Comparison of ENCODE assay signal across 24 cellular contexts in the genomic region with DNA sequence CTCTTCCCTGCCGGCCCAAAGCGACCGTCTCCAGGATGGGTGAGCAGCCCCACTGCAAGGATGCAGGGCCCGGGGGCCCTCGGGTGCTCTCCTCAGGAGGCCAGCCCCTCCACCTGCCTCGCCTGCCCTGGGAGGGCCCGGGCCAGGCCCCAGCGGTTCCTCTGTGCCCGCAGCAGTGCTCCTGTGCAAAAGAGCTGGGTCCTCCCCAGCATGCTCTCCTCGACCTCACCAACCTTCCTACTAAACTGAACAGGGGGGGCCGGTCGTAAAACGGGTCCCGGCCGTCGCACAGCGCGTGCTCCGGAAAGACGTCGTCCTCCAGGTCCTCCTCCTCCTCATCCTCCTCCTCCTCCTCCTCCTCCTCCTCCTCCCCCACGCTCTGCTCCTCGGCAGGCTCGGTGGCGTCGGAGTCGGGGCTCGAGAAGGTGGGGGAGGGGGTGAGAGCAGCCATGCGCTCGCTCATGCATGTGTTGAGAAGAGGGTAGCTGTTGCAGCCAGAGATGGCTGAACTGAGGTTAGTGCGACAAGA.
"Had no signal": no experiment of that assay in that cellular context is flagged by ENCODE, and none has a peak within 500 bp of the region (broad histone marks: within the 10 kb centered on the region; RNA-seq: fewer than 3 reads in every experiment).

No MANE protein-coding gene starts in this region.

- H3K4me3 ChIP-seq: coronary artery, gastrocnemius medialis, left lung, ovary, psoas muscle, skin epidermis, spleen, thoracic aorta, tibial nerve, upper lobe of left lung had no signal

- H3K27me3 Mint-ChIP-seq: naive thymus-derived CD4-positive, alpha-beta T cell had no signal

- H3K27ac ChIP-seq: coronary artery, gastrocnemius medialis, left lung, ovary, psoas muscle, skin epidermis, spleen, thoracic aorta, tibial nerve, upper lobe of left lung had no signal

- H3K27ac Mint-ChIP-seq: effector memory CD8-positive, alpha-beta T cell; stimulated activated memory B cell treated with anti-CD40 and anti-IgM and Interleukin-4, amounts not matched to agents 10 μg/mL and 1 μg/mL and 100 μg/mL, for 72 hours had no signal

- ATAC-seq: effector memory CD8-positive, alpha-beta T cell; gastrocnemius medialis; left lung; naive thymus-derived CD4-positive, alpha-beta T cell; psoas muscle; right cardiac atrium; stimulated activated memory B cell treated with anti-CD40 and anti-IgM and Interleukin-4, amounts not matched to agents 10 μg/mL and 1 μg/mL and 100 μg/mL, for 72 hours; stimulated activated naive CD8-positive, alpha-beta T cell treated with anti-CD3 and anti-CD28 coated beads, Interleukin-15, Interleukin-2, amounts not matched to agents 100 U/mL and 50 U/mL, for 24 hours had no signal

- H3K27me3 ChIP-seq: gastrocnemius medialis, ovary, spleen, tibial nerve, upper lobe of left lung had no signal

- H3K9me3 Mint-ChIP-seq: effector memory CD8-positive, alpha-beta T cell; naive thymus-derived CD4-positive, alpha-beta T cell; nephron; stimulated activated memory B cell treated with anti-CD40 and anti-IgM and Interleukin-4, amounts not matched to agents 10 μg/mL and 1 μg/mL and 100 μg/mL, for 72 hours had no signal

- DNase-seq: dermis blood vessel endothelial cell; effector memory CD8-positive, alpha-beta T cell; erythroblast; gastrocnemius medialis; kidney; left lung; mesendoderm; midbrain; naive thymus-derived CD4-positive, alpha-beta T cell; occipital lobe; ovary; posterior cingulate gyrus; psoas muscle; right cardiac atrium; spleen; stimulated activated CD4-positive, alpha-beta T cell treated with anti-CD3 and anti-CD28 coated beads, Interleukin-4, amount 100 ng/mL, for 4 hours; stimulated activated naive CD8-positive, alpha-beta T cell treated with anti-CD3 and anti-CD28 coated beads, Interleukin-15, Interleukin-2, amounts not matched to agents 100 U/mL and 50 U/mL, for 24 hours had no signal

- H3K36me3 Mint-ChIP-seq: naive thymus-derived CD4-positive, alpha-beta T cell; stimulated activated memory B cell treated with anti-CD40 and anti-IgM and Interleukin-4, amounts not matched to agents 10 μg/mL and 1 μg/mL and 100 μg/mL, for 72 hours had no signal

- H3K4me3 Mint-ChIP-seq: effector memory CD8-positive, alpha-beta T cell; naive thymus-derived CD4-positive, alpha-beta T cell; nephron; stimulated activated memory B cell treated with anti-CD40 and anti-IgM and Interleukin-4, amounts not matched to agents 10 μg/mL and 1 μg/mL and 100 μg/mL, for 72 hours had no signal
